In the genomic region with DNA sequence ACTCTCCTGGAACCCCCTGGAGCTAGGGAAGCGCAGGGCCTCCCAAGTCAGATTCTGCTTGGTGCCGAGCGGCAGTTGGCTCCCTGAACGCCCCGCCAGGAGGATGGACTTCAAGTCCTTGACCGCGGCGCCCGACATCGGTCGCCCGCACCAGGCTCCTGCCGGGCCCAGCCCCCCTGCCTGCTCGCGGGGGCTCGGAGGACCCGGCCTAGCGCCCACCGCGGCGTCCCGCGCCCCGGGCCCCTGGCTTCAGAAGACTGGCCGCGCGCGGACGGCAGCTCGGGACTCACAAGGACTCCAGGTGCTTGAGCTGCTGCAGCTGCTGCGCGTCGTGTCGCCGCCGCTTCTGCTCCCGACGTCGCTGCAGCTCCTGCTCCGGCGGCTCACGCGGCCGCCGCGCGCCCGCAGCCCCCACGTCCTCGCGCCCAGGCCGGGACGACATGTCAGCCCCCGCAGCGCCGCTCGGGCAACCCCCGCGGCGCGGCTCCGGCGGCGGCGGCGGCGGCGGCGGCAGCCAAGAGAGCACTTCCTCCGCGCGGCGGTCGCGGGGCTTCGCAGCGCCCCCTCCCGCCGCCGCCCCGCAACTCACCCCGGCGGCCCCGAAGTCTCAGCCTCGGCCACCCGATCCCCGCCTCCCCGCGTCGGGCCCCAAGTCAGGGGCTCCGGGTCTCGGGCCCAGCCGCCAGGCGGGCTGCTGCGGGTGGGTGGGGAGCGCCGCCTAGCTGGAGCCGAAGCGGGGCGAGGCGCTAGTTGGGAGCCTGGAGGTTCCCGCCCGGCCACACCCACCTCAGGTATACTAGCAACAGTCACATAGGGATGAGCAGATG, we compare ENCODE assay signal across 8 cellular contexts. TPM values are rescaled to one million over a fixed set of nuclear protein-coding genes. Genes with fewer than 3 reads are reported as not detected.
DNase-seq lines count a peak whose midpoint lies in the region; ATAC-seq and TF ChIP-seq lines count a peak whose summit lies in the region.

A gene with protein sequence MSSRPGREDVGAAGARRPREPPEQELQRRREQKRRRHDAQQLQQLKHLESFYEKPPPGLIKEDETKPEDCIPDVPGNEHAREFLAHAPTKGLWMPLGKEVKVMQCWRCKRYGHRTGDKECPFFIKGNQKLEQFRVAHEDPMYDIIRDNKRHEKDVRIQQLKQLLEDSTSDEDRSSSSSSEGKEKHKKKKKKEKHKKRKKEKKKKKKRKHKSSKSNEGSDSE (minus strand): TSS at position 474 of the 827 bp plus-strand sequence. CDS start 32 bp downstream, at position 442.

- peak within 1 kb of the TSS; percentile 66 for H3K27ac Mint-ChIP-seq in T-helper 17 cell

- DNase-seq in GM13976 (ENCODE audit: low spot score): peak; percentile 89
- DNase-seq in NCI-H1105 treated with DMSO at 0.1 percent for 48 hours (lab: John Stamatoyannopoulos, UW): peak; percentile 87
- DNase-seq in T-helper 17 cell: peak; percentile 73 to 77 (median 75)
- peak in 47 of 56 donors; percentile 7 to 75 (median 49) for DNase-seq in amygdala (lab: John Stamatoyannopoulos, UW)
- peak; percentile 42 to 48 for DNase-seq in hippocampal formation (lab: John Stamatoyannopoulos, UW)
- DNase-seq in sciatic nerve (ENCODE audit: low spot score): peak; percentile 71
- no peak for DNase-seq in epidermal melanocyte (ENCODE audit: insufficient read length, low spot score)

- ATAC-seq in HG02642 (IDR thresholded peaks at IDR 0.05; ENCODE audit: poor library complexity, unreplicated experiment) (peak; percentile 87), T-helper 17 cell (peak; percentile 92), sciatic nerve (peak; percentile 83)

- peak within 1 kb of the TSS; percentile 92 for H3K4me3 Mint-ChIP-seq in T-helper 17 cell

- TF ChIP-seq CTCF in GM13976 (IDR thresholded peaks at IDR 0.05; ENCODE audit: borderline replicate concordance, control extremely low read depth, extremely low read depth, insufficient read depth, missing control alignments): peak; percentile 89

- intact Hi-C loops in sciatic nerve (cut with DNase I): no loop called here

- no peaks in the 10 kb centered on the region for H3K9me3 ChIP-seq in T-helper 17 cell (ENCODE audit: control insufficient read depth, low read length, poor library complexity, severe bottlenecking)

- H3K27me3 Mint-ChIP-seq in T-helper 17 cell: peaks cover 27% of the 10 kb centered on the region

- H3K36me3 Mint-ChIP-seq in T-helper 17 cell (ENCODE audit: low read depth): peaks cover 3% of the 10 kb centered on the region

- H3K4me1 Mint-ChIP-seq in T-helper 17 cell: peaks cover 22% of the 10 kb centered on the region

- in situ Hi-C loops in GM13976 (cut with MboI; ENCODE audit: low sequenced_read_pairs, unreplicated experiment): loop anchor here (25.0 kb wide), 2 partner anchors 322 to 622 kb away; a partner anchor contains a TSS

RNA-seq across cellular contexts. Expression of the gene that starts here (rescaled TPM):
- total RNA-seq in T-helper 17 cell: 10 to 100 TPM; 16.0 to 16.8 TPM
- 11.6 TPM for total RNA-seq in sciatic nerve
